ENCODE assay signal across 1 cellular context in genomic region chr2:38497670-38498037, GRCh38.
A peak's percentile ranks its signal among the peaks of the same experiment; 100 is the strongest.
TF ChIP-seq lines count a peak whose summit lies in the region.

No MANE protein-coding gene starts in this region.

TF ChIP-seq in HepG2, 621 proteins besides CTCF, POLR2A, EP300 and RAD21 (continued from another document and continues in another):
- 0 out of 2 replicates have a peak, but pooled peaks have one; percentile 43 for TF ChIP-seq TIGD3 (CRISPR knock-in tag; IDR thresholded peaks at IDR 0.05; ENCODE audit: borderline replicate concordance)
- no peak for TF ChIP-seq KMT2A (CRISPR knock-in tag; IDR thresholded peaks at IDR 0.05)
- TF ChIP-seq NR2F6 (IDR thresholded peaks at IDR 0.05), result peak; percentile 14; the same call in 1 of the 2 replicates
- no peak for TF ChIP-seq NR2F6 (CRISPR knock-in tag; IDR thresholded peaks at IDR 0.05)
- TF ChIP-seq HMGA1 (CRISPR knock-in tag; conservative IDR thresholded peaks at IDR 0.05), result no peak
- peak; percentile 25; the same call in 1 of the 2 replicates for TF ChIP-seq HMG20A (CRISPR knock-in tag; IDR thresholded peaks at IDR 0.05; ENCODE audit: borderline replicate concordance)
- 0 out of 2 replicates have a peak, but pooled peaks have one; percentile 8 for TF ChIP-seq CREM (IDR thresholded peaks at IDR 0.05)
- TF ChIP-seq CREM (CRISPR knock-in tag; IDR thresholded peaks at IDR 0.05), result no peak
- TF ChIP-seq, protein P1, sequence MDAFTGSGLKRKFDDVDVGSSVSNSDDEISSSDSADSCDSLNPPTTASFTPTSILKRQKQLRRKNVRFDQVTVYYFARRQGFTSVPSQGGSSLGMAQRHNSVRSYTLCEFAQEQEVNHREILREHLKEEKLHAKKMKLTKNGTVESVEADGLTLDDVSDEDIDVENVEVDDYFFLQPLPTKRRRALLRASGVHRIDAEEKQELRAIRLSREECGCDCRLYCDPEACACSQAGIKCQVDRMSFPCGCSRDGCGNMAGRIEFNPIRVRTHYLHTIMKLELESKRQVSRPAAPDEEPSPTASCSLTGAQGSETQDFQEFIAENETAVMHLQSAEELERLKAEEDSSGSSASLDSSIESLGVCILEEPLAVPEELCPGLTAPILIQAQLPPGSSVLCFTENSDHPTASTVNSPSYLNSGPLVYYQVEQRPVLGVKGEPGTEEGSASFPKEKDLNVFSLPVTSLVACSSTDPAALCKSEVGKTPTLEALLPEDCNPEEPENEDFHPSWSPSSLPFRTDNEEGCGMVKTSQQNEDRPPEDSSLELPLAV (CRISPR knock-in tag; conservative IDR thresholded peaks at IDR 0.05; ENCODE audit: low read depth), result no peak
- no peak for TF ChIP-seq ESRRA (CRISPR knock-in tag; IDR thresholded peaks at IDR 0.05; ENCODE audit: low read depth)
- TF ChIP-seq ZNF749 (CRISPR knock-in tag; IDR thresholded peaks at IDR 0.05; ENCODE audit: borderline replicate concordance), result no peak
- no peak for TF ChIP-seq CREB1 (IDR thresholded peaks at IDR 0.05)
- TF ChIP-seq CREB1 (CRISPR knock-in tag; IDR thresholded peaks at IDR 0.05), result no peak
- TF ChIP-seq, protein P2, sequence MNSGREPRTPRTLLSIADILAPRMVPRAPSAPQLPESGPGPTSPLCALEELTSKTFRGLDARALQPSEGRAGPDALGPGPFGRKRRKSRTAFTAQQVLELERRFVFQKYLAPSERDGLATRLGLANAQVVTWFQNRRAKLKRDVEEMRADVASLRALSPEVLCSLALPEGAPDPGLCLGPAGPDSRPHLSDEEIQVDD (CRISPR knock-in tag; IDR thresholded peaks at IDR 0.05; ENCODE audit: borderline replicate concordance), result no peak
- TF ChIP-seq ZNF724P (CRISPR knock-in tag; IDR thresholded peaks at IDR 0.05; ENCODE audit: borderline replicate concordance), result no peak
- TF ChIP-seq SP140L (CRISPR knock-in tag; IDR thresholded peaks at IDR 0.05; ENCODE audit: borderline replicate concordance), result no peak
- peak; percentile 71 for TF ChIP-seq ASH2L (IDR thresholded peaks at IDR 0.05; ENCODE audit: insufficient read length, low read depth, low read length)
- TF ChIP-seq, protein P3, sequence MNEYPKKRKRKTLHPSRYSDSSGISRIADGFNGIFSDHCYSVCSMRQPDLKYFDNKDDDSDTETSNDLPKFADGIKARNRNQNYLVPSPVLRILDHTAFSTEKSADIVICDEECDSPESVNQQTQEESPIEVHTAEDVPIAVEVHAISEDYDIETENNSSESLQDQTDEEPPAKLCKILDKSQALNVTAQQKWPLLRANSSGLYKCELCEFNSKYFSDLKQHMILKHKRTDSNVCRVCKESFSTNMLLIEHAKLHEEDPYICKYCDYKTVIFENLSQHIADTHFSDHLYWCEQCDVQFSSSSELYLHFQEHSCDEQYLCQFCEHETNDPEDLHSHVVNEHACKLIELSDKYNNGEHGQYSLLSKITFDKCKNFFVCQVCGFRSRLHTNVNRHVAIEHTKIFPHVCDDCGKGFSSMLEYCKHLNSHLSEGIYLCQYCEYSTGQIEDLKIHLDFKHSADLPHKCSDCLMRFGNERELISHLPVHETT (CRISPR knock-in tag; conservative IDR thresholded peaks at IDR 0.05), result no peak
- no peak for TF ChIP-seq SETDB1 (CRISPR knock-in tag; IDR thresholded peaks at IDR 0.05; ENCODE audit: borderline replicate concordance)
- TF ChIP-seq NKX3-1 (CRISPR knock-in tag; IDR thresholded peaks at IDR 0.05), result no peak
- TF ChIP-seq TBX3 (IDR thresholded peaks at IDR 0.05; ENCODE audit: borderline replicate concordance), result peak; percentile 24; the same call in 1 of the 2 replicates
- TF ChIP-seq CHD4 (IDR thresholded peaks at IDR 0.05; ENCODE audit: borderline replicate concordance, low read length), result peak; percentile 93; the same call in 1 of the 2 replicates
- peak; percentile 92 for TF ChIP-seq CEBPG (CRISPR knock-in tag; IDR thresholded peaks at IDR 0.05)
- no peak for TF ChIP-seq ZBTB44 (CRISPR knock-in tag; IDR thresholded peaks at IDR 0.05)
- TF ChIP-seq HDAC1 (CRISPR knock-in tag; IDR thresholded peaks at IDR 0.05), result peak; percentile 19; the same call in 1 of the 2 replicates
- TF ChIP-seq, protein P4, sequence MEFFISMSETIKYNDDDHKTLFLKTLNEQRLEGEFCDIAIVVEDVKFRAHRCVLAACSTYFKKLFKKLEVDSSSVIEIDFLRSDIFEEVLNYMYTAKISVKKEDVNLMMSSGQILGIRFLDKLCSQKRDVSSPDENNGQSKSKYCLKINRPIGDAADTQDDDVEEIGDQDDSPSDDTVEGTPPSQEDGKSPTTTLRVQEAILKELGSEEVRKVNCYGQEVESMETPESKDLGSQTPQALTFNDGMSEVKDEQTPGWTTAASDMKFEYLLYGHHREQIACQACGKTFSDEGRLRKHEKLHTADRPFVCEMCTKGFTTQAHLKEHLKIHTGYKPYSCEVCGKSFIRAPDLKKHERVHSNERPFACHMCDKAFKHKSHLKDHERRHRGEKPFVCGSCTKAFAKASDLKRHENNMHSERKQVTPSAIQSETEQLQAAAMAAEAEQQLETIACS (CRISPR knock-in tag; IDR thresholded peaks at IDR 0.05), result no peak
- no peak for TF ChIP-seq JUN (CRISPR knock-in tag; IDR thresholded peaks at IDR 0.05)
- TF ChIP-seq ZFX (CRISPR knock-in tag; IDR thresholded peaks at IDR 0.05; ENCODE audit: low read depth), result peak; percentile 42
- TF ChIP-seq, protein P5, sequence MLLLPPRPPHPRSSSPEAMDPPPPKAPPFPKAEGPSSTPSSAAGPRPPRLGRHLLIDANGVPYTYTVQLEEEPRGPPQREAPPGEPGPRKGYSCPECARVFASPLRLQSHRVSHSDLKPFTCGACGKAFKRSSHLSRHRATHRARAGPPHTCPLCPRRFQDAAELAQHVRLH (CRISPR knock-in tag; IDR thresholded peaks at IDR 0.05; ENCODE audit: borderline replicate concordance, low read depth), result no peak
- TF ChIP-seq HNF4G (IDR thresholded peaks at IDR 0.05; ENCODE audit: borderline replicate concordance, low read depth, low read length), result peak; percentile 65; the same call in 1 of the 2 replicates
- TF ChIP-seq HNF4G (CRISPR knock-in tag; IDR thresholded peaks at IDR 0.05; ENCODE audit: borderline replicate concordance, low read depth), result no peak
- TF ChIP-seq AHDC1 (CRISPR knock-in tag; IDR thresholded peaks at IDR 0.05; ENCODE audit: borderline replicate concordance), result peak; percentile 13; the same call in 1 of the 2 replicates
- no peak for TF ChIP-seq JUNB (CRISPR knock-in tag; IDR thresholded peaks at IDR 0.05; ENCODE audit: borderline replicate concordance)
- peak; percentile 59; the same call in 1 of the 2 replicates for TF ChIP-seq NFIC (IDR thresholded peaks at IDR 0.05; ENCODE audit: low read length)
- TF ChIP-seq ZBTB42 (CRISPR knock-in tag; IDR thresholded peaks at IDR 0.05), result 0 out of 2 replicates have a peak, but pooled peaks have one; percentile 3
- no peak for TF ChIP-seq CBX2 (IDR thresholded peaks at IDR 0.05; ENCODE audit: low read depth, low read length)
- no peak for TF ChIP-seq CBX2 (CRISPR knock-in tag; IDR thresholded peaks at IDR 0.05; ENCODE audit: low read depth)
- TF ChIP-seq ZBTB3 (CRISPR knock-in tag; IDR thresholded peaks at IDR 0.05; ENCODE audit: borderline replicate concordance, low read depth), result no peak; the same call in 1 of the 2 replicates
- no peak for TF ChIP-seq CHD2 (IDR thresholded peaks at IDR 0.05; ENCODE audit: low read depth, low read length)
- no peak for TF ChIP-seq ZNF761 (CRISPR knock-in tag; conservative IDR thresholded peaks at IDR 0.05)
- no peak for TF ChIP-seq FOXA1 (IDR thresholded peaks at IDR 0.05)
- TF ChIP-seq FOXA1 (CRISPR knock-in tag; IDR thresholded peaks at IDR 0.05), result peak; percentile 70
- no peak for TF ChIP-seq ZNF616 (CRISPR knock-in tag; IDR thresholded peaks at IDR 0.05; ENCODE audit: low read depth)
- TF ChIP-seq, protein P6, sequence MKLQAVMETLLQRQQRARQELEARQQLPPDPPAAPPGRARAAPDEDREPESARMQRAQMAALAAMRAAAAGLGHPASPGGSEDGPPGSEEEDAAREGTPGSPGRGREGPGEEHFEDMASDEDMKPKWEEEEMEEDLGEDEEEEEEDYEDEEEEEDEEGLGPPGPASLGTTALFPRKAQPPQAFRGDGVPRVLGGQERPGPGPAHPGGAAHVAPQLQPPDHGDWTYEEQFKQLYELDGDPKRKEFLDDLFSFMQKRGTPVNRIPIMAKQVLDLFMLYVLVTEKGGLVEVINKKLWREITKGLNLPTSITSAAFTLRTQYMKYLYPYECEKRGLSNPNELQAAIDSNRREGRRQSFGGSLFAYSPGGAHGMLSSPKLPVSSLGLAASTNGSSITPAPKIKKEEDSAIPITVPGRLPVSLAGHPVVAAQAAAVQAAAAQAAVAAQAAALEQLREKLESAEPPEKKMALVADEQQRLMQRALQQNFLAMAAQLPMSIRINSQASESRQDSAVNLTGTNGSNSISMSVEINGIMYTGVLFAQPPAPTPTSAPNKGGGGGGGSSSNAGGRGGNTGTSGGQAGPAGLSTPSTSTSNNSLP (IDR thresholded peaks at IDR 0.05; ENCODE audit: low read depth, low read length), result peak; percentile 41; the same call in 1 of the 2 replicates
- TF ChIP-seq KDM4B (CRISPR knock-in tag; IDR thresholded peaks at IDR 0.05), result no peak
- TF ChIP-seq LCORL (IDR thresholded peaks at IDR 0.05), result no peak
- TF ChIP-seq LCORL (CRISPR knock-in tag; IDR thresholded peaks at IDR 0.05), result 0 out of 2 replicates have a peak, but pooled peaks have one; percentile 7
- TF ChIP-seq ZNF331 (CRISPR knock-in tag; IDR thresholded peaks at IDR 0.05), result no peak
- TF ChIP-seq HMGXB4 (CRISPR knock-in tag; IDR thresholded peaks at IDR 0.05; ENCODE audit: borderline replicate concordance in 1 of 2, low read depth in 1 of 2), result no peak; a peak in 1 of 4 replicates
